ENCODE assay signal across 12 cellular contexts in genomic region chr6:125839471-125839870, GRCh38. TPM values are rescaled to one million over a fixed set of nuclear protein-coding genes. Genes with fewer than 3 reads are reported as not detected.
DNase-seq lines count a peak whose midpoint lies in the region; ATAC-seq and TF ChIP-seq lines count a peak whose summit lies in the region.
"Had no signal": no experiment of that assay in that cellular context is flagged by ENCODE, and none has a peak within 500 bp of the region (broad histone marks: within the 10 kb centered on the region; RNA-seq: fewer than 3 reads in every experiment).

No MANE protein-coding gene starts in this region.

- DNase-seq in COLO829 (ENCODE audit: low spot score) = peak; percentile 90
- DNase-seq in M059J (ENCODE audit: low read depth) = peak; percentile 57
- DNase-seq in dorsolateral prefrontal cortex = peak in 3 of 10 donors; percentile 12 to 49 (median 39)
- no peak for DNase-seq in GM23248
- no peak for DNase-seq in mucosa of descending colon
- DNase-seq in activated T-helper 1 cell treated with anti-CD3 and anti-CD28 coated beads, Interleukin-12 subunit alpha, Interleukin-12 subunit beta, Interleukin-2, Interleukin-4 antibody, amounts not matched to agents 30 ng/mL and 10 ng/mL and 1 ng/mL, durations not matched to agents 14 hours and 24 hours and 36 hours (ENCODE audit: low spot score) = no peak
- DNase-seq: BE2C; NCI-H526; stimulated activated naive CD4-positive, alpha-beta T cell treated with Interleukin-2 at 50 U/mL for 16 hours had no signal

- H3K27me3 ChIP-seq in dorsolateral prefrontal cortex (no peaks in the 10 kb centered on the region), parathyroid adenoma (ENCODE audit: control insufficient read depth, insufficient read depth, low read length) (no peaks in the 10 kb centered on the region), GM23248 (replicated peaks; ENCODE audit: insufficient read depth) (no peaks in the 10 kb centered on the region)
- H3K27me3 ChIP-seq: BE2C had no signal

- H3K27ac ChIP-seq in dorsolateral prefrontal cortex (peak overlapping the region; percentile 11 to 98 (median 88)), parathyroid adenoma (peak overlapping the region; percentile 21), GM23248 (no peak overlapping the region)

- H3K36me3 ChIP-seq in parathyroid adenoma (ENCODE audit: control insufficient read depth, insufficient read depth, low read length) = no peaks in the 10 kb centered on the region
- no peaks in the 10 kb centered on the region for H3K36me3 ChIP-seq in GM23248 (ENCODE audit: low read depth)
- no peaks in the 10 kb centered on the region for H3K36me3 ChIP-seq in mucosa of descending colon (ENCODE audit: low read depth)

- H2AFZ ChIP-seq in parathyroid adenoma = no peak overlapping the region
- H2AFZ ChIP-seq in GM23248 = no peak overlapping the region

- in situ Hi-C loops in GM23248 (cut with MboI) = no loop called here

- no peaks in the 10 kb centered on the region for H3K9me2 ChIP-seq in GM23248 (ENCODE audit: insufficient read depth)

- H3K4me2 ChIP-seq in parathyroid adenoma (ENCODE audit: low read length) (no peak overlapping the region), GM23248 (ENCODE audit: unreplicated experiment) (no peak overlapping the region)

- H3K79me2 ChIP-seq in parathyroid adenoma = peaks cover 5% of the 10 kb centered on the region
- no peaks in the 10 kb centered on the region for H3K79me2 ChIP-seq in GM23248 (ENCODE audit: insufficient read depth)

- no peak overlapping the region for H3K27ac Mint-ChIP-seq in activated T-helper 1 cell treated with anti-CD3 and anti-CD28 coated beads, Interleukin-12 subunit alpha, Interleukin-12 subunit beta, Interleukin-2, Interleukin-4 antibody, amounts not matched to agents 30 ng/mL and 10 ng/mL and 1 ng/mL, durations not matched to agents 14 hours and 24 hours and 36 hours
- H3K27ac Mint-ChIP-seq: activated naive CD4-positive, alpha-beta T cell treated with anti-CD3 and anti-CD28 coated beads, Interleukin-2, amount 50 U/mL, for 24 hours had no signal

- H3F3A ChIP-seq in GM23248 (ENCODE audit: insufficient read depth) = peaks cover 17% of the 10 kb centered on the region

- H3K36me3 Mint-ChIP-seq in activated T-helper 1 cell treated with anti-CD3 and anti-CD28 coated beads, Interleukin-12 subunit alpha, Interleukin-12 subunit beta, Interleukin-2, Interleukin-4 antibody, amounts not matched to agents 30 ng/mL and 10 ng/mL and 1 ng/mL, durations not matched to agents 14 hours and 24 hours and 36 hours (ENCODE audit: low read depth) = peaks cover 6% of the 10 kb centered on the region

- intact Hi-C loops in dorsolateral prefrontal cortex (cut with DNase I) = no loop called here
- intact Hi-C loops in mucosa of descending colon (cut with DNase I, micrococcal nuclease) = no loop called here
- intact Hi-C loops in activated T-helper 1 cell treated with anti-CD3 and anti-CD28 coated beads, Interleukin-12 subunit alpha, Interleukin-12 subunit beta, Interleukin-2, Interleukin-4 antibody, amounts not matched to agents 30 ng/mL and 10 ng/mL and 1 ng/mL, durations not matched to agents 14 hours and 24 hours and 36 hours (cut with micrococcal nuclease) = no loop called here

- no peak overlapping the region for H3K4me3 Mint-ChIP-seq in activated T-helper 1 cell treated with anti-CD3 and anti-CD28 coated beads, Interleukin-12 subunit alpha, Interleukin-12 subunit beta, Interleukin-2, Interleukin-4 antibody, amounts not matched to agents 30 ng/mL and 10 ng/mL and 1 ng/mL, durations not matched to agents 14 hours and 24 hours and 36 hours
- H3K4me3 Mint-ChIP-seq: activated naive CD4-positive, alpha-beta T cell treated with anti-CD3 and anti-CD28 coated beads, Interleukin-2, amount 50 U/mL, for 24 hours; central memory CD8-positive, alpha-beta T cell had no signal

- TF ChIP-seq CTCF in dorsolateral prefrontal cortex (IDR thresholded peaks at IDR 0.05 in 54 of 56, conservative IDR thresholded peaks at IDR 0.05 in 2 of 56; ENCODE audit: low read depth in 1 of 56, partially characterized antibody in 56 of 56) (no peak), parathyroid adenoma (IDR thresholded peaks at IDR 0.05) (no peak), mucosa of descending colon (IDR thresholded peaks at IDR 0.05) (no peak)

- H3K9me3 ChIP-seq in parathyroid adenoma (ENCODE audit: control insufficient read depth, low read length) (no peaks in the 10 kb centered on the region), GM23248 (ENCODE audit: low read depth) (no peaks in the 10 kb centered on the region), mucosa of descending colon (no peaks in the 10 kb centered on the region)
- H3K9me3 ChIP-seq: BE2C had no signal

- H3K4me1 ChIP-seq in parathyroid adenoma (peaks cover 3% of the 10 kb centered on the region), GM23248 (ENCODE audit: insufficient read depth) (peaks cover 12% of the 10 kb centered on the region; the same call in 1 of the 2 replicates), mucosa of descending colon (ENCODE audit: low read depth) (no peaks in the 10 kb centered on the region)

- H4K20me1 ChIP-seq in GM23248 (ENCODE audit: insufficient read depth) = no peaks in the 10 kb centered on the region

- H3K4me3 ChIP-seq in dorsolateral prefrontal cortex (peak overlapping the region in 1 of 59 donors; percentile 33), parathyroid adenoma (ENCODE audit: low read depth, low read length) (no peak overlapping the region), GM23248 (no peak overlapping the region), mucosa of descending colon (no peak overlapping the region)

- H3K9me3 Mint-ChIP-seq in activated T-helper 1 cell treated with anti-CD3 and anti-CD28 coated beads, Interleukin-12 subunit alpha, Interleukin-12 subunit beta, Interleukin-2, Interleukin-4 antibody, amounts not matched to agents 30 ng/mL and 10 ng/mL and 1 ng/mL, durations not matched to agents 14 hours and 24 hours and 36 hours = no peaks in the 10 kb centered on the region
- H3K9me3 Mint-ChIP-seq: activated naive CD4-positive, alpha-beta T cell treated with anti-CD3 and anti-CD28 coated beads, Interleukin-2, amount 50 U/mL, for 24 hours; central memory CD8-positive, alpha-beta T cell had no signal

- no peak for ATAC-seq in mucosa of descending colon

- H3K4me1 Mint-ChIP-seq in activated T-helper 1 cell treated with anti-CD3 and anti-CD28 coated beads, Interleukin-12 subunit alpha, Interleukin-12 subunit beta, Interleukin-2, Interleukin-4 antibody, amounts not matched to agents 30 ng/mL and 10 ng/mL and 1 ng/mL, durations not matched to agents 14 hours and 24 hours and 36 hours (ENCODE audit: low read depth) = peaks cover 21% of the 10 kb centered on the region

- H3K9ac ChIP-seq in parathyroid adenoma (no peak overlapping the region), GM23248 (no peak overlapping the region)

- 95 to 96% methylated on average over 7 of the region's 7 CpGs for WGBS in GM23248 (ENCODE audit: low coverage in 1 of 2, low lambda C conversion rate in 2 of 2, missing lambda C conversion rate in 2 of 2), 2 experiments

- H3K27me3 Mint-ChIP-seq in activated T-helper 1 cell treated with anti-CD3 and anti-CD28 coated beads, Interleukin-12 subunit alpha, Interleukin-12 subunit beta, Interleukin-2, Interleukin-4 antibody, amounts not matched to agents 30 ng/mL and 10 ng/mL and 1 ng/mL, durations not matched to agents 14 hours and 24 hours and 36 hours (ENCODE audit: insufficient read depth) = no peaks in the 10 kb centered on the region
- H3K27me3 Mint-ChIP-seq: activated naive CD4-positive, alpha-beta T cell treated with anti-CD3 and anti-CD28 coated beads, Interleukin-2, amount 50 U/mL, for 24 hours; central memory CD8-positive, alpha-beta T cell had no signal

RNA-seq across cellular contexts. Expression of gene NCOA7, which starts 48.7 kb away (rescaled TPM):
- 39.6 and 43.9 TPM in 2 replicates for total RNA-seq in M059J (2014; rRNA removed; shearing (Covaris generic))
- 100 to 1,000 TPM in 118 of 120 experiments, 10 to 100 TPM in 2; 63.5 to 252 (median 193) TPM for total RNA-seq in dorsolateral prefrontal cortex
- 6.1 and 10.2 TPM in 2 replicates for total RNA-seq in GM23248 (2014; rRNA removed; shearing (Covaris generic))
- 9.5 and 9.9 TPM in 2 replicates for polyA plus RNA-seq in GM23248 (2016; fragmentation: Nextera tagmentation; extraction: Ambion mirVana)
- 10 to 100 TPM; 28.9 to 54.0 (median 49.6) TPM for total RNA-seq in mucosa of descending colon
- total RNA-seq in activated T-helper 1 cell treated with anti-CD3 and anti-CD28 coated beads, Interleukin-12 subunit alpha, Interleukin-12 subunit beta, Interleukin-2, Interleukin-4 antibody, amounts not matched to agents 30 ng/mL and 10 ng/mL and 1 ng/mL, durations not matched to agents 14 hours and 24 hours and 36 hours = 56.1 and 59.3 TPM in 2 replicates

Comparison
In these comparisons a context has a peak if more than half of its experiments do, and no peak if none do; other contexts are left out.
1. DNase-seq: peak in COLO829 (single experiment) and M059J (single experiment); none in GM23248 (single experiment), mucosa of descending colon (0 of 3) and activated T-helper 1 cell treated with anti-CD3 and anti-CD28 coated beads, Interleukin-12 subunit alpha, Interleukin-12 subunit beta, Interleukin-2, Interleukin-4 antibody, amounts not matched to agents 30 ng/mL and 10 ng/mL and 1 ng/mL, durations not matched to agents 14 hours and 24 hours and 36 hours (single experiment).